In the genomic region with DNA sequence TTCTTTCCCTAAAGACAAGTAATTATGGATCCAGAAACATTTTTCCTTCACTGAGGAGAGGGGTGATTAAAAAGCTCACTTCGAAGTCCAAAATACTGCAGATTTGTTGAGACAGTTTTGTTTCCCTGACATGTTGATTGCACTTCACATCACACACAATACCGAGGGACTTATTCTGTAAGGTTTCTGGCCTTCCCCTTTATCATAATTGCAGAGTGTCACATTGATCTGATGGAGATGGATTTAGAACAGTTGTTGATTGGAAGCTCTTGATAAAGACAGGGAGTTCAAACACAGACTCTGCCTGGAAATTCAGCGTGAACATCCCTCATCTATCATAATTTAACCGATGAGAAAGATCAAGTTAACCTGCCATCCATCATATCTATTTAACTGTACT, we compare ENCODE assay signal across 7 cellular contexts.
"Had no signal": no experiment of that assay in that cellular context is flagged by ENCODE, and none has a peak within 500 bp of the region (broad histone marks: within the 10 kb centered on the region; RNA-seq: fewer than 3 reads in every experiment).

No MANE protein-coding gene starts in this region.

- H3K4me3 Mint-ChIP-seq: GM23338, H9 had no signal

- FAIRE-seq: H1, HTR-8/SVneo, K562 had no signal

- H2AFZ ChIP-seq: GM23338 had no signal

- H3K27ac Mint-ChIP-seq: GM23338, H9 had no signal

- H3K4me2 ChIP-seq: GM23338 had no signal

- ATAC-seq: GM23338, K562 had no signal

- DNase-seq: H9, HCEC 1CT, IMR-90 had no signal

- H3K4me3 ChIP-seq: GM23338, K562 had no signal
